Comparison of ENCODE assay signal across 20 cellular contexts in the genomic region with DNA sequence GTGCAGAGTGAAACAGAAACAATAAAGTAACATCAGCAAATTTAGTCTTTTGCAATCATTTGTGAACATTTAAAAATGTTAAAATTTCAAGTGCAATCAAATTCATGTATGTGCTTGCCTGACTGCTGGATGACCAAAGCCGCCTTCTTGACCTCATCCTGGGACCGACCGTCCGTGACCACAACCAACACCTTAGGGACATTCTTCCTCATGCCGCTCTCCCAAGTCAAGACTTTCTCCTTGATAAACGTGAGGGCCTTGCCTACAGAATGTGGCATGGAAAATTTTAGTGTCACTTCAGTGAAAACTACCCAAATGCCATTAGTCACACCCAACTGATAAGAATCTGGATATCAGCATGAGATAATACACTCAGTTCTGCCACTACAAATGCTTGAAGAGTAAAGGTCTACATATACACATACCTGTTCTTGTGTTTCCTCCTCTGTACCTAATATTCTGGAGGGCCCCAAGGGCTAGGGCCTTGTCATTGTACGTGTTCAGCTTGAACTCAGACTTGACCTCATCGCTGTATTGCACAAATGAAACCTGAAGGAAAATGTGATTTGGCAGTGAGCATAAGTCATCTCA.
"Had no signal": no experiment of that assay in that cellular context is flagged by ENCODE, and none has a peak within 500 bp of the region (broad histone marks: within the 10 kb centered on the region; RNA-seq: fewer than 3 reads in every experiment).

No MANE protein-coding gene starts in this region.

- FAIRE-seq: endometrium, pancreas had no signal

- H3K27me3 ChIP-seq: ascending aorta, pancreas, sigmoid colon, tibial nerve had no signal

- H3K36me3 ChIP-seq: pancreas had no signal

- H3K4me3 ChIP-seq: ascending aorta, pancreas, sigmoid colon, tibial nerve had no signal

- DNase-seq: activated CD4-positive, alpha-beta T cell treated with anti-CD3 and anti-CD28 coated beads, Interleukin-2, amount 50 U/mL, for 1 hour; activated CD4-positive, CD25-positive, alpha-beta regulatory T cell treated with anti-CD3 and anti-CD28 coated beads, Interleukin-2, amount 50 U/mL, for 72 hours; activated CD8-positive, alpha-beta memory T cell treated with anti-CD3 and anti-CD28 coated beads for 24 hours; activated CD8-positive, alpha-beta memory T cell treated with anti-CD3 and anti-CD28 coated beads, Interleukin-2, amount 50 U/mL, for 48 hours; activated effector memory CD4-positive, alpha-beta T cell treated with Interleukin-2 at 50 U/mL for 16 hours; activated naive CD4-positive, alpha-beta T cell treated with anti-CD3 and anti-CD28 coated beads, Interleukin-2, amount 10 ng/mL, durations not matched to agents 7 days and 5 days; activated T-cell treated with anti-CD3 and anti-CD28 coated beads, Interleukin-2, amount 50 U/mL, for 48 hours; cortex of kidney; erythroblast; foreskin melanocyte; left ventricle myocardium superior; naive thymus-derived CD8-positive, alpha-beta T cell; pancreas; sigmoid colon; stimulated activated naive B cell treated with anti-CD40 and anti-IgM and Interleukin-4, amounts not matched to agents 10 μg/mL and 1 μg/mL and 100 μg/mL, for 72 hours; T-helper 1 cell; T1000 had no signal

- ATAC-seq: left ventricle myocardium superior; naive thymus-derived CD8-positive, alpha-beta T cell; pancreas; stimulated activated naive B cell treated with anti-CD40 and anti-IgM and Interleukin-4, amounts not matched to agents 10 μg/mL and 1 μg/mL and 100 μg/mL, for 72 hours had no signal

- H3K27ac ChIP-seq: pancreas, sigmoid colon, tibial nerve had no signal

- H3K9me3 ChIP-seq: ascending aorta, pancreas, sigmoid colon, tibial nerve had no signal
